ENCODE assay signal across 1 cellular context in the genomic region with DNA sequence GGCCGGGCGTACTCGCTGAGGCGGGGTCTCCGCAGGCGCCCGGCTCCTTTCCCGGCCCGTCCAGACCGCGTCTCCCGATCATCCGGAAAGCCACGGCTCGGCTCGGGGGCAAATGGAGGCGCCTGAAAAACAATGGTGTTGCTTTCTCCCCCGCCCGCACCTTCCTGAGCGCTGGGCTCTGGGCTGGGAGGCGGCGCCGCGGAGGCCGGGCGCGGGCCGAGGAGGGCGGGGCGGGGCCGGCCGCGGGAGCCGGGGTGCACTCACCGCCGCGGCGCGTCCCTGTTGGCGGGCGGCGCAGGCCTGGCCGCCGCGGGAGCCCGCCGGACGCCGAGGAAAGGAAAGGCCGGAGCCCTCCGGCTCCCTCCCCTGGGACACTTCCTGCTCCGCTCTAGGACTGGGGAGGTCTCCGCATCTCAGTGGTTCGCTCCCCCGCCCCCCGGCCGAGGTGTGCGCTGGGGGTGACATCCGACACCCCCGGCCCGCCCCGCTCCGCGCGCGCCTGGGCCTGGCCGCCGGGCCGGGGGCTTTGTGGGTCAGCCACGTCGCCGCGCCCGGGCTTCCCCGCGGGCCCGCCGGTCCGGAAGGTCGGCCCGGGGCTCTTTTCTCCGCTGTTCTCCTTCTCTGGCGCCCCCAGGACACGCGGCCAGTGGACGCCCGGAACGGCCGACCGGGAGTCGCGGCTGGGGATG.
TF ChIP-seq lines count a peak whose summit lies in the region.

TSS of gene ZNF496 (minus strand) at position 342 of the 689 bp plus-strand sequence. CDS start 2,289 bp downstream, outside the sequence.

TF ChIP-seq in HepG2, 621 proteins besides CTCF, POLR2A, EP300 and RAD21 (continued from another document):
- TF ChIP-seq, protein P1, sequence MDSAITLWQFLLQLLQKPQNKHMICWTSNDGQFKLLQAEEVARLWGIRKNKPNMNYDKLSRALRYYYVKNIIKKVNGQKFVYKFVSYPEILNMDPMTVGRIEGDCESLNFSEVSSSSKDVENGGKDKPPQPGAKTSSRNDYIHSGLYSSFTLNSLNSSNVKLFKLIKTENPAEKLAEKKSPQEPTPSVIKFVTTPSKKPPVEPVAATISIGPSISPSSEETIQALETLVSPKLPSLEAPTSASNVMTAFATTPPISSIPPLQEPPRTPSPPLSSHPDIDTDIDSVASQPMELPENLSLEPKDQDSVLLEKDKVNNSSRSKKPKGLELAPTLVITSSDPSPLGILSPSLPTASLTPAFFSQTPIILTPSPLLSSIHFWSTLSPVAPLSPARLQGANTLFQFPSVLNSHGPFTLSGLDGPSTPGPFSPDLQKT (CRISPR knock-in tag; IDR thresholded peaks at IDR 0.05; ENCODE audit: borderline replicate concordance): no peak
- TF ChIP-seq KDM6A (CRISPR knock-in tag; IDR thresholded peaks at IDR 0.05; ENCODE audit: low read depth) (no peak), ZNF382 (CRISPR knock-in tag; IDR thresholded peaks at IDR 0.05; ENCODE audit: borderline replicate concordance) (no peak), ZNF263 (CRISPR knock-in tag; IDR thresholded peaks at IDR 0.05) (no peak), SAP130 (CRISPR knock-in tag; IDR thresholded peaks at IDR 0.05; ENCODE audit: low read depth) (peak; percentile 47), ZNF280D (CRISPR knock-in tag; IDR thresholded peaks at IDR 0.05) (no peak), LBX2 (CRISPR knock-in tag; IDR thresholded peaks at IDR 0.05; ENCODE audit: borderline replicate concordance) (no peak), TBX2 (CRISPR knock-in tag; IDR thresholded peaks at IDR 0.05; ENCODE audit: borderline replicate concordance) (no peak), HNRNPUL1 (IDR thresholded peaks at IDR 0.05; ENCODE audit: low read depth, low read length) (no peak), REPIN1 (CRISPR knock-in tag; IDR thresholded peaks at IDR 0.05; ENCODE audit: borderline replicate concordance, low read depth) (0 out of 2 replicates have a peak, but pooled peaks have one; percentile 16), GATAD1 (CRISPR knock-in tag; IDR thresholded peaks at IDR 0.05) (peak; percentile 56; the same call in 1 of the 2 replicates), NR1H2 (CRISPR knock-in tag; IDR thresholded peaks at IDR 0.05; ENCODE audit: borderline replicate concordance, low read depth) (0 out of 2 replicates have a peak, but pooled peaks have one; percentile 15), POGZ (CRISPR knock-in tag; IDR thresholded peaks at IDR 0.05) (no peak; the same call in 1 of the 2 replicates), BRD4 (CRISPR knock-in tag; IDR thresholded peaks at IDR 0.05) (peak; percentile 16; the same call in 1 of the 2 replicates), ZNF652 (CRISPR knock-in tag; IDR thresholded peaks at IDR 0.05; ENCODE audit: borderline replicate concordance, low read depth) (no peak), SMC3 (IDR thresholded peaks at IDR 0.05; ENCODE audit: low read length) (no peak), SRSF9 (IDR thresholded peaks at IDR 0.05; ENCODE audit: borderline replicate concordance, insufficient read depth, low read depth, low read length, poor library complexity, severe bottlenecking) (no peak), ZNF850 (CRISPR knock-in tag; conservative IDR thresholded peaks at IDR 0.05) (no peak), ARNT (IDR thresholded peaks at IDR 0.05) (no peak), ZIK1 (CRISPR knock-in tag; IDR thresholded peaks at IDR 0.05; ENCODE audit: borderline replicate concordance, low read depth) (no peak), KDM1A (CRISPR knock-in tag; IDR thresholded peaks at IDR 0.05) (no peak), ZMYM4 (CRISPR knock-in tag; IDR thresholded peaks at IDR 0.05) (no peak), SIN3A (IDR thresholded peaks at IDR 0.05; ENCODE audit: borderline replicate concordance, low read depth, low read length) (no peak), TARDBP (CRISPR knock-in tag; IDR thresholded peaks at IDR 0.05) (no peak), GLI4 (CRISPR knock-in tag; IDR thresholded peaks at IDR 0.05; ENCODE audit: borderline replicate concordance) (no peak), ZNF670 (CRISPR knock-in tag; IDR thresholded peaks at IDR 0.05; ENCODE audit: borderline replicate concordance) (no peak), RCOR2 (CRISPR knock-in tag; IDR thresholded peaks at IDR 0.05) (no peak), ZHX1 (CRISPR knock-in tag; IDR thresholded peaks at IDR 0.05; ENCODE audit: low read depth) (no peak)
- TF ChIP-seq, protein P2, sequence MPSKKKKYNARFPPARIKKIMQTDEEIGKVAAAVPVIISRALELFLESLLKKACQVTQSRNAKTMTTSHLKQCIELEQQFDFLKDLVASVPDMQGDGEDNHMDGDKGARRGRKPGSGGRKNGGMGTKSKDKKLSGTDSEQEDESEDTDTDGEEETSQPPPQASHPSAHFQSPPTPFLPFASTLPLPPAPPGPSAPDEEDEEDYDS (CRISPR knock-in tag; IDR thresholded peaks at IDR 0.05): no peak
- TF ChIP-seq, protein P3, sequence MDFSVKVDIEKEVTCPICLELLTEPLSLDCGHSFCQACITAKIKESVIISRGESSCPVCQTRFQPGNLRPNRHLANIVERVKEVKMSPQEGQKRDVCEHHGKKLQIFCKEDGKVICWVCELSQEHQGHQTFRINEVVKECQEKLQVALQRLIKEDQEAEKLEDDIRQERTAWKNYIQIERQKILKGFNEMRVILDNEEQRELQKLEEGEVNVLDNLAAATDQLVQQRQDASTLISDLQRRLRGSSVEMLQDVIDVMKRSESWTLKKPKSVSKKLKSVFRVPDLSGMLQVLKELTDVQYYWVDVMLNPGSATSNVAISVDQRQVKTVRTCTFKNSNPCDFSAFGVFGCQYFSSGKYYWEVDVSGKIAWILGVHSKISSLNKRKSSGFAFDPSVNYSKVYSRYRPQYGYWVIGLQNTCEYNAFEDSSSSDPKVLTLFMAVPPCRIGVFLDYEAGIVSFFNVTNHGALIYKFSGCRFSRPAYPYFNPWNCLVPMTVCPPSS (IDR thresholded peaks at IDR 0.05): no peak
- TF ChIP-seq, protein P4, sequence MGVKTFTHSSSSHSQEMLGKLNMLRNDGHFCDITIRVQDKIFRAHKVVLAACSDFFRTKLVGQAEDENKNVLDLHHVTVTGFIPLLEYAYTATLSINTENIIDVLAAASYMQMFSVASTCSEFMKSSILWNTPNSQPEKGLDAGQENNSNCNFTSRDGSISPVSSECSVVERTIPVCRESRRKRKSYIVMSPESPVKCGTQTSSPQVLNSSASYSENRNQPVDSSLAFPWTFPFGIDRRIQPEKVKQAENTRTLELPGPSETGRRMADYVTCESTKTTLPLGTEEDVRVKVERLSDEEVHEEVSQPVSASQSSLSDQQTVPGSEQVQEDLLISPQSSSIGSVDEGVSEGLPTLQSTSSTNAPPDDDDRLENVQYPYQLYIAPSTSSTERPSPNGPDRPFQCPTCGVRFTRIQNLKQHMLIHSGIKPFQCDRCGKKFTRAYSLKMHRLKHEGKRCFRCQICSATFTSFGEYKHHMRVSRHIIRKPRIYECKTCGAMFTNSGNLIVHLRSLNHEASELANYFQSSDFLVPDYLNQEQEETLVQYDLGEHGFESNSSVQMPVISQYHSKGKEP (CRISPR knock-in tag; IDR thresholded peaks at IDR 0.05): no peak
